ENCODE assay signal across 19 cellular contexts in genomic region chr3:167209011-167209410, GRCh38.
"Had no signal": no experiment of that assay in that cellular context is flagged by ENCODE, and none has a peak within 500 bp of the region (broad histone marks: within the 10 kb centered on the region; RNA-seq: fewer than 3 reads in every experiment).

No MANE protein-coding gene starts in this region.

- H3K27me3 ChIP-seq: gastrocnemius medialis, heart left ventricle, neural progenitor cell, spleen, stomach, testis, upper lobe of left lung had no signal

- H3K27ac Mint-ChIP-seq: activated T-helper 1 cell treated with anti-CD3 and anti-CD28 coated beads, Interleukin-12 subunit alpha, Interleukin-12 subunit beta, Interleukin-2, Interleukin-4 antibody, amounts not matched to agents 30 ng/mL and 10 ng/mL and 1 ng/mL, durations not matched to agents 14 hours and 24 hours and 36 hours; effector memory CD8-positive, alpha-beta T cell; neural progenitor cell had no signal

- H3K27me3 Mint-ChIP-seq: effector memory CD8-positive, alpha-beta T cell had no signal

- H3K4me1 ChIP-seq: gastrocnemius medialis, heart left ventricle, lower lobe of right lung, neural progenitor cell, spleen, stomach, testis, upper lobe of left lung had no signal

- H3K4me1 Mint-ChIP-seq: neural progenitor cell had no signal

- H3K9me3 Mint-ChIP-seq: neural progenitor cell had no signal

- H3K9me3 ChIP-seq: gastrocnemius medialis, lower lobe of right lung, testis, upper lobe of left lung had no signal

- ATAC-seq: activated CD4-positive, CD25-positive, alpha-beta regulatory T cell treated with anti-CD3 and anti-CD28 coated beads, Interleukin-2, amount 50 U/mL, for 24 hours; effector memory CD8-positive, alpha-beta T cell; gastrocnemius medialis; heart left ventricle; left colon; sciatic nerve had no signal

- H3K4me3 Mint-ChIP-seq: activated T-helper 1 cell treated with anti-CD3 and anti-CD28 coated beads, Interleukin-12 subunit alpha, Interleukin-12 subunit beta, Interleukin-2, Interleukin-4 antibody, amounts not matched to agents 30 ng/mL and 10 ng/mL and 1 ng/mL, durations not matched to agents 14 hours and 24 hours and 36 hours; effector memory CD8-positive, alpha-beta T cell; neural progenitor cell had no signal

- DNase-seq: activated CD4-positive, alpha-beta T cell treated with anti-CD3 and anti-CD28 coated beads, Interleukin-2, amount 50 U/mL, for 1 hour; activated CD8-positive, alpha-beta memory T cell treated with anti-CD3 and anti-CD28 coated beads for 24 hours; aorta; dermis blood vessel endothelial cell; effector memory CD8-positive, alpha-beta T cell; erythroblast; gastrocnemius medialis; heart left ventricle; left colon; lower lobe of right lung; midbrain; spleen; stomach; testis; upper lobe of left lung had no signal

- H3K36me3 ChIP-seq: gastrocnemius medialis, heart left ventricle, lower lobe of right lung, neural progenitor cell, spleen, stomach, upper lobe of left lung had no signal

- H3K27ac ChIP-seq: gastrocnemius medialis, heart left ventricle, lower lobe of right lung, neural progenitor cell, spleen, stomach, testis, upper lobe of left lung had no signal

- H3K36me3 Mint-ChIP-seq: neural progenitor cell had no signal

- H3K4me3 ChIP-seq: gastrocnemius medialis, heart left ventricle, lower lobe of right lung, neural progenitor cell, spleen, stomach, testis, upper lobe of left lung had no signal
